17 cellular contexts compared by ENCODE assay signal in the genomic region with DNA sequence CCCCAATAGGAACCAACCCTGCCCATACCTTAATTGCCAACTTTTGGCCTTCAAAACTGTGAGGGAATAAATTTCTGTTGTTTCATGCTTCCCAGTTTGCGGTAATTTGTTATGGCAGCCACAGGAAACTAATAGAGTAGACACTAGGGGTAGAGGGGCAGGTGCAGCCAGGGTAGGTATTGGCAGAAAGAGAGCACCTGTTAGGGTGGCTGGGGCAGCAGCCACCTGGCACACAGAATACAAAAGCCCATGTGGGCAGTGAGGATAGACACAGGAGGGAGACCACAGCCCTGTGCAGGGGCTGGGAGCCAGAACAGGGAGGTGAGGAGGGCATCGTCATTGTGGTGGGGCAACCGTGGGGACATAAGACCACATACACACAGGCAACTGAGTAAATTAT. TPM values are rescaled to one million over a fixed set of nuclear protein-coding genes. Genes with fewer than 3 reads are reported as not detected.
DNase-seq lines count a peak whose midpoint lies in the region; ATAC-seq and TF ChIP-seq lines count a peak whose summit lies in the region.
"Had no signal": no experiment of that assay in that cellular context is flagged by ENCODE, and none has a peak within 500 bp of the region (broad histone marks: within the 10 kb centered on the region; RNA-seq: fewer than 3 reads in every experiment).

No MANE protein-coding gene starts in this region.

- H3K9me3 ChIP-seq in BLaER1 treated with 17β-estradiol and CSF1 and Interleukin-3, amounts not matched to agents 10 nM and 100 nM (replicated peaks in 1 of 11): 0 out of 22 replicates have a peak, but pooled peaks cover 0 to 2% (median 0%) of the 10 kb centered on the region in 11 experiments
- H3K9me3 ChIP-seq in T-helper 17 cell (ENCODE audit: control insufficient read depth, low read length, poor library complexity, severe bottlenecking): no peaks in the 10 kb centered on the region
- H3K9me3 ChIP-seq: pancreas, thoracic aorta had no signal

- DNase-seq in COLO668 (lab: John Stamatoyannopoulos, UW; ENCODE audit: unreplicated experiment) (peak; percentile 52), T-helper 17 cell (no peak), myocyte (ENCODE audit: low read depth) (peak; percentile 19), NCI-H187 (lab: John Stamatoyannopoulos, UW) (no peak), RWPE1 (ENCODE audit: low spot score) (no peak), GM10248 (ENCODE audit: extremely low spot score) (no peak)
- DNase-seq: activated CD4-positive, alpha-beta T cell treated with anti-CD3 and anti-CD28 coated beads, Interleukin-2, amount 10 ng/mL, durations not matched to agents 7 days and 5 days; EL; hippocampal formation; IMR-90; kidney glomerular epithelial cell; OCI-M1; pancreas; stimulated activated CD4-positive, alpha-beta T cell treated with anti-CD3 and anti-CD28 coated beads, Interleukin-2, amount 100 ng/mL, for 48 hours had no signal

- TF ChIP-seq CTCF in RWPE1 (conservative IDR thresholded peaks at IDR 0.05; ENCODE audit: low read depth): no peak
- TF ChIP-seq CTCF in GM10248 (IDR thresholded peaks at IDR 0.05; ENCODE audit: control extremely low read depth, extremely low read depth, low read depth, missing control alignments): no peak

- peaks cover 0 to 95% (median 54%) of the 10 kb centered on the region in 11 experiments; a peak in 18 of 22 replicates for H4K20me1 ChIP-seq in BLaER1 treated with 17β-estradiol and CSF1 and Interleukin-3, amounts not matched to agents 10 nM and 100 nM

- no peak overlapping the region for H3K4me3 ChIP-seq in BLaER1 treated with 17β-estradiol and CSF1 and Interleukin-3, amounts not matched to agents 10 nM and 100 nM
- H3K4me3 ChIP-seq: pancreas, thoracic aorta had no signal

- H3K4me2 ChIP-seq in BLaER1 treated with 17β-estradiol and CSF1 and Interleukin-3, amounts not matched to agents 10 nM and 100 nM: peak overlapping the region; percentile 43 to 95 (median 87); a peak in 21 of 22 replicates

- POLR2A ChIA-PET in RWPE1 (lab: Yijun Ruan, JAX; ENCODE audit: low non-redundant PET): no interaction called here
- POLR2A ChIA-PET in GM10248 (lab: Yijun Ruan, JAX): no interaction called here

- H3K27me3 ChIP-seq in BLaER1 treated with 17β-estradiol and CSF1 and Interleukin-3, amounts not matched to agents 10 nM and 100 nM: no peaks in the 10 kb centered on the region
- H3K27me3 ChIP-seq: pancreas had no signal

- no peak for ATAC-seq in T-helper 17 cell
- no peak for ATAC-seq in HG03442 (IDR thresholded peaks at IDR 0.05; ENCODE audit: unreplicated experiment)
- ATAC-seq: pancreas had no signal

- peaks cover 71 to 87% (median 80%) of the 10 kb centered on the region in 10 experiments for H3K4me1 ChIP-seq in BLaER1 treated with 17β-estradiol and CSF1 and Interleukin-3, amounts not matched to agents 10 nM and 100 nM

- peak overlapping the region in 2 of 11 experiments; percentile 17 to 85; a peak in 1 of 22 replicates for H3K27ac ChIP-seq in BLaER1 treated with 17β-estradiol and CSF1 and Interleukin-3, amounts not matched to agents 10 nM and 100 nM
- no peak overlapping the region for H3K27ac ChIP-seq in RWPE1
- H3K27ac ChIP-seq: pancreas, thoracic aorta had no signal

- peaks cover 0 to 20% (median 7%) of the 10 kb centered on the region in 11 experiments; a peak in 8 of 22 replicates for H3K36me3 ChIP-seq in BLaER1 treated with 17β-estradiol and CSF1 and Interleukin-3, amounts not matched to agents 10 nM and 100 nM
- H3K36me3 ChIP-seq: pancreas, thoracic aorta had no signal

- H3K36me3 Mint-ChIP-seq in T-helper 17 cell (ENCODE audit: low read depth): peaks cover 2% of the 10 kb centered on the region

- H3K27me3 Mint-ChIP-seq in T-helper 17 cell: no peaks in the 10 kb centered on the region
- H3K27me3 Mint-ChIP-seq: activated CD4-positive, alpha-beta T cell treated with anti-CD3 and anti-CD28 coated beads, Interleukin-2, amount 10 ng/mL, durations not matched to agents 7 days and 5 days had no signal

- H3K9ac ChIP-seq in BLaER1 treated with 17β-estradiol and CSF1 and Interleukin-3, amounts not matched to agents 10 nM and 100 nM: no peak overlapping the region

- peaks cover 67% of the 10 kb centered on the region for H3K4me1 Mint-ChIP-seq in T-helper 17 cell

- H3K4me3 Mint-ChIP-seq in T-helper 17 cell: no peak overlapping the region
- H3K4me3 Mint-ChIP-seq: activated CD4-positive, alpha-beta T cell treated with anti-CD3 and anti-CD28 coated beads, Interleukin-2, amount 10 ng/mL, durations not matched to agents 7 days and 5 days had no signal

- peak overlapping the region; percentile 90 for H3K27ac Mint-ChIP-seq in T-helper 17 cell

- CTCF ChIA-PET in RWPE1 (lab: Yijun Ruan, JAX) (no interaction called here), GM10248 (lab: Yijun Ruan, JAX) (interaction anchor here (1.5 kb wide), 1 partner anchor 25 kb away, joined by 4 read pairs; no protein-coding TSS in a partner anchor)

RNA-seq across cellular contexts. Expression of a gene that starts 28.2 kb away (rescaled TPM):
- total RNA-seq in T-helper 17 cell (10 to 100 TPM; 33.5 to 37.2 TPM), myocyte (16.3 and 19.1 TPM in 2 replicates)
- polyA plus RNA-seq in myocyte (2012): 9.7 TPM

Comparison
In these comparisons a context has a peak if more than half of its experiments do, and no peak if none do; other contexts are left out.
1. DNase-seq: peak in COLO668 (single experiment) and myocyte (single experiment); none in T-helper 17 cell (0 of 3), NCI-H187 (0 of 2), RWPE1 (single experiment) and GM10248 (single experiment).